8 cellular contexts compared by ENCODE assay signal in the genomic region with DNA sequence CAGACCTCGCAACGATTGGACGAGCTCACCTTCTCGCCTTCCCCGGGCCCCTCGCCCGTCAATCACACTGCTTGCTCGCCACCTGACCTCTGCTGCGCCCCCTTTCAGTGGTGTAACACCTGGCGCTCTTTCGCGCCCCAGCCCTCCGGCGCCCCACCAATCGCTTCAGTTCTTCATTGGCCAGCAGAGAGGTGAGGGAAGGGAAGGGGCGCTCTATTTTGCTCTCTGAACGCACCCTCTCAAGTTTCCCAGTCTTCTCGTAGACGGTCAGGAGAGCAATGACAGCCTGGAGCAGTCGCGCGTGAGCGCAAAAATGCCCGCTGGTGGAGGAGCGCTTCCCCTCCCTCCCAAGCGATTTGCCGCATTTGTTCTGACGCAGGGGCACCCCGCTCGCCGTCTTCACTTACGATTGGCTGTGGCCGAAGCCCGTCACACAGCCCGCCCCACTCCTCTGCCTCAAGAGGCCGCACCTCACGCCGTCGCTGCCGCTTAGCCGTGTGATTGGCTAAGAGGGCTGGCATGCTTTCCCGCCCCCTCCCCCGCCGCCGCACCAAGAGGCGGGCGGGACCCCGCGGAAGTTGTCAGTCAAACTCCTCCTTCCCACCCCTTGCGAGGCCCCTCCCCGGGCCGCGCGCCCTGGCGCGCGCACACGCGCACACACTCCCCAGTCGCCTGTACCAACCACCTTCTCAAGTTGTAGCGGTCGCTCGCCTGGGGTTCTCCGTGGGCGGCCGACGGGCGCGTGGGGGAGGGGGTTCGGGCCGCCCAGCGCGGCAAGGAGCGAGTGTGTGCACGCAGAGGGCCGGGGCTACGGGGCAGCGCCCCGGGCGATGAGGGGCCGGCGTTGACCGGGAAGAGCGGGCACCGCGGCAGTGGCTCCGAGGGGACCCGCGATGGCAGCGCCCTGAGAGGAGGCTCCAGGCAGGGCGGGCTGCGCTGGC. TPM values are rescaled to one million over a fixed set of nuclear protein-coding genes. Genes with fewer than 3 reads are reported as not detected.
A peak's percentile ranks its signal among the peaks of the same experiment; 100 is the strongest.
DNase-seq lines count a peak whose midpoint lies in the region; ATAC-seq and TF ChIP-seq lines count a peak whose summit lies in the region.

A gene (plus strand): TSS at position 667 of the 941 bp plus-strand sequence. CDS start 701 bp downstream, outside the sequence.

- H3K27ac Mint-ChIP-seq in T-cell: peak within 1 kb of the TSS; percentile 96 to 97

- intact Hi-C loops in adrenal gland (cut with DNase I): no loop called here
- intact Hi-C loops in heart left ventricle (cut with DNase I): loop anchor here in 9 of 10 donors (1.0 to 10.0 kb wide), 17 partner anchors 38 to 213 kb away; no protein-coding TSS in a partner anchor
- intact Hi-C loops in posterior cingulate gyrus (cut with DNase I): loop anchor here (1.0 to 5.0 kb wide), 4 partner anchors 82 to 322 kb away; a partner anchor contains a TSS
- intact Hi-C loops in upper lobe of right lung (cut with DNase I): no loop called here

- DNase-seq in NCI-H1436 (lab: John Stamatoyannopoulos, UW) (peak; percentile 100), T-cell (peak; percentile 96 to 100 (median 99)), adrenal gland (peak; percentile 98 to 99 (median 99)), heart left ventricle (peak; percentile 99 to 100 (median 99)), posterior cingulate gyrus (peak; percentile 97 to 100 (median 99)), upper lobe of right lung (peak; percentile 100)

- peaks cover 37 to 56% (median 41%) of the 10 kb centered on the region in 3 donors for H3K4me1 Mint-ChIP-seq in T-cell

- CTCF ChIA-PET in T-cell (lab: Charles Lee): interaction anchor here in 1 of 2 donors (0.5 to 3.4 kb wide), 10 partner anchors 12 to 604 kb away, joined by 3 to 27 read pairs (median 5); a partner anchor contains a TSS

- peak; percentile 37 for TF ChIP-seq CTCF in GM12874 (IDR thresholded peaks at IDR 0.05; ENCODE audit: insufficient read depth, low read depth, low read length)
- peak in 3 of 6 experiments; percentile 15 to 39 (median 22) for TF ChIP-seq CTCF in adrenal gland (IDR thresholded peaks at IDR 0.05)
- peak in 5 of 12 donors; percentile 17 to 48 (median 39) for TF ChIP-seq CTCF in heart left ventricle (IDR thresholded peaks at IDR 0.05)
- peak; percentile 32 for TF ChIP-seq CTCF in upper lobe of right lung (IDR thresholded peaks at IDR 0.05)

- TF ChIP-seq POLR2A in adrenal gland (IDR thresholded peaks at IDR 0.05) (peak; percentile 95 to 97), heart left ventricle (IDR thresholded peaks at IDR 0.05) (peak; percentile 59 to 97)

- ATAC-seq in HG02798 (IDR thresholded peaks at IDR 0.05; ENCODE audit: poor library complexity, unreplicated experiment) (peak; percentile 93), T-cell (replicated peaks in 1 of 4) (peak; percentile 85 to 90 (median 86)), heart left ventricle (peak; percentile 95 to 99 (median 98)), upper lobe of right lung (peak; percentile 95)

- peaks cover 3% of the 10 kb centered on the region for H3K36me3 Mint-ChIP-seq in T-cell

- peak within 1 kb of the TSS; percentile 65 to 92 (median 72) for H3K4me3 ChIP-seq in adrenal gland
- peak within 1 kb of the TSS; percentile 79 to 98 (median 92) for H3K4me3 ChIP-seq in heart left ventricle
- H3K4me3 ChIP-seq in upper lobe of right lung: peak within 1 kb of the TSS; percentile 86

- no peaks in the 10 kb centered on the region for H3K27me3 Mint-ChIP-seq in T-cell

- peaks cover 8 to 38% of the 10 kb centered on the region in 2 donors for H3K4me1 ChIP-seq in adrenal gland (replicated peaks in 1 of 2)
- peaks cover 0 to 40% (median 21%) of the 10 kb centered on the region in 12 donors for H3K4me1 ChIP-seq in heart left ventricle
- H3K4me1 ChIP-seq in upper lobe of right lung: peaks cover 8% of the 10 kb centered on the region

- H3K9me3 Mint-ChIP-seq in T-cell: no peaks in the 10 kb centered on the region

- H3K36me3 ChIP-seq in adrenal gland (replicated peaks in 1 of 2): no peaks in the 10 kb centered on the region
- no peaks in the 10 kb centered on the region for H3K36me3 ChIP-seq in heart left ventricle
- H3K36me3 ChIP-seq in upper lobe of right lung: no peaks in the 10 kb centered on the region

- peak within 1 kb of the TSS; percentile 95 to 99 (median 97) for H3K4me3 Mint-ChIP-seq in T-cell

- POLR2A ChIA-PET in T-cell (lab: Charles Lee): interaction anchor here (0.5 to 1.5 kb wide), 4 partner anchors 14 to 250 kb away, joined by 3 to 11 read pairs (median 4); a partner anchor contains a TSS

- no peaks in the 10 kb centered on the region for H3K9me3 ChIP-seq in adrenal gland (replicated peaks in 1 of 3)
- no peaks in the 10 kb centered on the region for H3K9me3 ChIP-seq in heart left ventricle
- no peaks in the 10 kb centered on the region for H3K9me3 ChIP-seq in upper lobe of right lung

- H3K27me3 ChIP-seq in adrenal gland: no peaks in the 10 kb centered on the region
- H3K27me3 ChIP-seq in heart left ventricle: no peaks in the 10 kb centered on the region
- H3K27me3 ChIP-seq in upper lobe of right lung: no peaks in the 10 kb centered on the region

- H3K27ac ChIP-seq in adrenal gland: peak within 1 kb of the TSS; percentile 93 to 99 (median 98)
- peak within 1 kb of the TSS; percentile 95 to 100 (median 99) for H3K27ac ChIP-seq in heart left ventricle
- H3K27ac ChIP-seq in upper lobe of right lung: peak within 1 kb of the TSS; percentile 99

- WGBS in adrenal gland, 4 donors: 0 to 1% (median 0%) methylated on average over 21 to 92 of the region's 92 CpGs
- 0 to 2% (median 1%) methylated on average over 37 to 92 of the region's 92 CpGs for WGBS in heart left ventricle, 4 donors

RNA-seq across cellular contexts. Expression of the gene that starts here (rescaled TPM):
- total RNA-seq in T-cell: 10 to 100 TPM; 40.4 to 51.1 (median 46.7) TPM
- 10 to 100 TPM; 11.8 to 27.5 (median 24.2) TPM for total RNA-seq in adrenal gland
- 10 to 100 TPM; 13.3 to 19.8 (median 14.5) TPM for polyA plus RNA-seq in adrenal gland
- 100 to 1,000 TPM in 1 of 9 donors, 10 to 100 TPM in 8; 52.0 to 102 (median 63.5) TPM for total RNA-seq in heart left ventricle
- 100 to 1,000 TPM in 1 of 2 donors, 10 to 100 TPM in 1; 44.7 to 108 TPM for polyA plus RNA-seq in heart left ventricle
- 88.4 TPM for total RNA-seq in upper lobe of right lung

Comparison
In these comparisons a context has a peak if more than half of its experiments do, and no peak if none do; other contexts are left out.
1. Peak in every context shown above with its lines: DNase-seq, ATAC-seq, H3K4me3 ChIP-seq and H3K27ac ChIP-seq.
2. intact Hi-C loops: an anchor here in heart left ventricle (1.0 to 10.0 kb wide) and posterior cingulate gyrus (1.0 to 5.0 kb wide); none called in adrenal gland and upper lobe of right lung.